19 cellular contexts compared by ENCODE assay signal in genomic region chr15:99445272-99445850, GRCh38.
"Had no signal": no experiment of that assay in that cellular context is flagged by ENCODE, and none has a peak within 500 bp of the region (broad histone marks: within the 10 kb centered on the region; RNA-seq: fewer than 3 reads in every experiment).

No MANE protein-coding gene starts in this region.

- ATAC-seq: activated naive CD8-positive, alpha-beta T cell treated with anti-CD3 and anti-CD28 coated beads, Interleukin-2, amount 50 U/mL, for 24 hours; effector memory CD8-positive, alpha-beta T cell; gastroesophageal sphincter; left lobe of liver; mucosa of descending colon; natural killer cell; stimulated activated naive CD8-positive, alpha-beta T cell treated with anti-CD3 and anti-CD28 coated beads, Interleukin-15, Interleukin-2, amounts not matched to agents 100 U/mL and 50 U/mL, for 24 hours had no signal

- H3K27me3 ChIP-seq: gastroesophageal sphincter, right atrium auricular region, transverse colon had no signal

- H3K36me3 Mint-ChIP-seq: natural killer cell had no signal

- H3K9me3 ChIP-seq: gastroesophageal sphincter, mucosa of descending colon, neutrophil, right atrium auricular region, transverse colon had no signal

- H3K9me3 Mint-ChIP-seq: activated naive CD8-positive, alpha-beta T cell treated with anti-CD3 and anti-CD28 coated beads, Interleukin-2, amount 50 U/mL, for 24 hours; activated T-helper 1 cell treated with anti-CD3 and anti-CD28 coated beads, Interleukin-12 subunit alpha, Interleukin-12 subunit beta, Interleukin-2, Interleukin-4 antibody, amounts not matched to agents 30 ng/mL and 10 ng/mL and 1 ng/mL, durations not matched to agents 14 hours and 24 hours and 36 hours; effector memory CD8-positive, alpha-beta T cell; natural killer cell had no signal

- DNase-seq: activated CD4-positive, alpha-beta T cell treated with anti-CD3 and anti-CD28 coated beads for 48 hours; activated CD8-positive, alpha-beta memory T cell treated with anti-CD3 and anti-CD28 coated beads, Interleukin-2, amount 50 U/mL, for 48 hours; activated naive CD4-positive, alpha-beta T cell treated with Interleukin-2 at 50 U/mL for 16 hours; activated naive CD8-positive, alpha-beta T cell treated with anti-CD3 and anti-CD28 coated beads, Interleukin-2, amount 50 U/mL, for 24 hours; aorta; dermis blood vessel endothelial cell; effector memory CD8-positive, alpha-beta T cell; mucosa of descending colon; natural killer cell; stimulated activated CD4-positive, alpha-beta T cell treated with anti-CD3 and anti-CD28 coated beads, Interleukin-4, amount 100 ng/mL, for 24 hours; stimulated activated naive CD8-positive, alpha-beta T cell treated with anti-CD3 and anti-CD28 coated beads, Interleukin-15, Interleukin-2, amounts not matched to agents 100 U/mL and 50 U/mL, for 24 hours; T-helper 2 cell; transverse colon had no signal

- H3K36me3 ChIP-seq: gastroesophageal sphincter, neutrophil, right atrium auricular region, transverse colon had no signal

- H3K4me3 ChIP-seq: gastroesophageal sphincter, mucosa of descending colon, right atrium auricular region, transverse colon had no signal

- H3K27ac Mint-ChIP-seq: activated naive CD8-positive, alpha-beta T cell treated with anti-CD3 and anti-CD28 coated beads, Interleukin-2, amount 50 U/mL, for 24 hours; activated T-helper 1 cell treated with anti-CD3 and anti-CD28 coated beads, Interleukin-12 subunit alpha, Interleukin-12 subunit beta, Interleukin-2, Interleukin-4 antibody, amounts not matched to agents 30 ng/mL and 10 ng/mL and 1 ng/mL, durations not matched to agents 14 hours and 24 hours and 36 hours; effector memory CD8-positive, alpha-beta T cell; natural killer cell had no signal

- H3K27me3 Mint-ChIP-seq: activated naive CD8-positive, alpha-beta T cell treated with anti-CD3 and anti-CD28 coated beads, Interleukin-2, amount 50 U/mL, for 24 hours had no signal

- H3K27ac ChIP-seq: epithelial cell of prostate, neutrophil, transverse colon had no signal

- H3K4me3 Mint-ChIP-seq: activated naive CD8-positive, alpha-beta T cell treated with anti-CD3 and anti-CD28 coated beads, Interleukin-2, amount 50 U/mL, for 24 hours; activated T-helper 1 cell treated with anti-CD3 and anti-CD28 coated beads, Interleukin-12 subunit alpha, Interleukin-12 subunit beta, Interleukin-2, Interleukin-4 antibody, amounts not matched to agents 30 ng/mL and 10 ng/mL and 1 ng/mL, durations not matched to agents 14 hours and 24 hours and 36 hours; effector memory CD8-positive, alpha-beta T cell; natural killer cell had no signal
